Comparison of ENCODE assay signal across 8 cellular contexts in genomic region chr14:64812412-64812811, GRCh38.
A peak's percentile ranks its signal among the peaks of the same experiment; 100 is the strongest.
DNase-seq lines count a peak whose midpoint lies in the region; ATAC-seq and TF ChIP-seq lines count a peak whose summit lies in the region.

No MANE protein-coding gene starts in this region.

- no peak overlapping the region for H3K27ac Mint-ChIP-seq in Caco-2 (ENCODE audit: unreplicated experiment)
- no peak overlapping the region for H3K27ac Mint-ChIP-seq in activated T-helper 2 cell treated with anti-CD3 and anti-CD28 coated beads, Interferon-gamma antibody, Interleukin-2, Interleukin-4, amounts not matched to agents 10 μg/mL and 5 μg/mL and 100 μg/mL, durations not matched to agents 14 hours and 24 hours and 36 hours

- peak overlapping the region; percentile 3 for H3K4me3 Mint-ChIP-seq in Caco-2 (ENCODE audit: unreplicated experiment)
- H3K4me3 Mint-ChIP-seq in activated T-helper 2 cell treated with anti-CD3 and anti-CD28 coated beads, Interferon-gamma antibody, Interleukin-2, Interleukin-4, amounts not matched to agents 10 μg/mL and 5 μg/mL and 100 μg/mL, durations not matched to agents 14 hours and 24 hours and 36 hours (ENCODE audit: low read depth), result no peak overlapping the region

- DNase-seq in Caco-2 (peak; percentile 71 to 72), NCI-H1105 (lab: John Stamatoyannopoulos, UW) (peak; percentile 89), lung (ENCODE audit: low spot score) (peak; percentile 58), pons (ENCODE audit: low spot score) (no peak), cerebellar cortex (ENCODE audit: low spot score) (no peak), foreskin melanocyte (no peak)
- DNase-seq in activated CD4-positive, alpha-beta T cell treated with anti-CD3 and anti-CD28 coated beads for 48 hours, result peak; percentile 37
- no peak for DNase-seq in activated T-helper 2 cell treated with anti-CD3 and anti-CD28 coated beads, Interferon-gamma antibody, Interleukin-2, Interleukin-4, amounts not matched to agents 10 μg/mL and 5 μg/mL and 100 μg/mL, durations not matched to agents 14 hours and 24 hours and 36 hours (ENCODE audit: low spot score)

- H3K9me3 ChIP-seq in Caco-2 (no peaks in the 10 kb centered on the region), lung (ENCODE audit: control insufficient read depth in 2 of 2, insufficient read depth in 1 of 2, low read length in 1 of 2) (peaks cover 0 to 1% of the 10 kb centered on the region in 2 donors)

- no peaks in the 10 kb centered on the region for H3K9me3 Mint-ChIP-seq in Caco-2 (ENCODE audit: unreplicated experiment)
- no peaks in the 10 kb centered on the region for H3K9me3 Mint-ChIP-seq in activated T-helper 2 cell treated with anti-CD3 and anti-CD28 coated beads, Interferon-gamma antibody, Interleukin-2, Interleukin-4, amounts not matched to agents 10 μg/mL and 5 μg/mL and 100 μg/mL, durations not matched to agents 14 hours and 24 hours and 36 hours

- TF ChIP-seq CTCF in Caco-2 (IDR thresholded peaks at IDR 0.05; ENCODE audit: insufficient read depth in 1 of 2, low read depth in 1 of 2, low read length in 1 of 2, severe bottlenecking in 1 of 2, unreplicated experiment in 1 of 2) (no peak), lung (IDR thresholded peaks at IDR 0.05; ENCODE audit: control extremely low read depth, extremely low read depth) (no peak)

- no peaks in the 10 kb centered on the region for H3K36me3 Mint-ChIP-seq in Caco-2 (ENCODE audit: insufficient read depth, unreplicated experiment)
- no peaks in the 10 kb centered on the region for H3K36me3 Mint-ChIP-seq in activated T-helper 2 cell treated with anti-CD3 and anti-CD28 coated beads, Interferon-gamma antibody, Interleukin-2, Interleukin-4, amounts not matched to agents 10 μg/mL and 5 μg/mL and 100 μg/mL, durations not matched to agents 14 hours and 24 hours and 36 hours (ENCODE audit: low read depth)

- WGBS in lung, 2 donors, result 50 to 67% methylated on average over 8 of the region's 8 CpGs

- H3K27ac ChIP-seq in lung (ENCODE audit: low read depth in 1 of 2, low read length in 1 of 2), result no peak overlapping the region

- BruUV-seq in Caco-2 (replicated peaks; lab: Mats Ljungman, UMichigan), result no TSS peak

- intact Hi-C loops in Caco-2 (cut with micrococcal nuclease; ENCODE audit: unreplicated experiment), result no loop called here
- intact Hi-C loops in activated T-helper 2 cell treated with anti-CD3 and anti-CD28 coated beads, Interferon-gamma antibody, Interleukin-2, Interleukin-4, amounts not matched to agents 10 μg/mL and 5 μg/mL and 100 μg/mL, durations not matched to agents 14 hours and 24 hours and 36 hours (cut with micrococcal nuclease), result no loop called here

- H3K4me1 Mint-ChIP-seq in Caco-2 (ENCODE audit: low read depth, unreplicated experiment), result no peaks in the 10 kb centered on the region
- H3K4me1 Mint-ChIP-seq in activated T-helper 2 cell treated with anti-CD3 and anti-CD28 coated beads, Interferon-gamma antibody, Interleukin-2, Interleukin-4, amounts not matched to agents 10 μg/mL and 5 μg/mL and 100 μg/mL, durations not matched to agents 14 hours and 24 hours and 36 hours (ENCODE audit: low read depth), result peaks cover 3% of the 10 kb centered on the region

- H3K27me3 ChIP-seq in Caco-2 (replicated peaks; ENCODE audit: control insufficient read depth, insufficient read depth, low read length) (no peaks in the 10 kb centered on the region), lung (ENCODE audit: control insufficient read depth, insufficient read depth) (no peaks in the 10 kb centered on the region)

- H3K4me1 ChIP-seq in Caco-2, result no peaks in the 10 kb centered on the region; the same call in 1 of the 2 replicates
- peaks cover 3 to 7% of the 10 kb centered on the region in 2 donors for H3K4me1 ChIP-seq in lung (ENCODE audit: control insufficient read depth in 2 of 2, insufficient read depth in 2 of 2, low read length in 2 of 2)

- POLR2A ChIA-PET in Caco-2 (lab: Charles Lee), result interaction anchor here (0.5 kb wide), 1 partner anchor 89 kb away, joined by 4 read pairs; no protein-coding TSS in a partner anchor

- CTCF ChIA-PET in Caco-2 (lab: Charles Lee), result interaction anchor here (2.0 kb wide), 1 partner anchor 11 kb away, joined by 10 read pairs; no protein-coding TSS in a partner anchor

- H3K27me3 Mint-ChIP-seq in Caco-2 (ENCODE audit: insufficient read depth, unreplicated experiment), result peaks cover 4% of the 10 kb centered on the region
- H3K27me3 Mint-ChIP-seq in activated T-helper 2 cell treated with anti-CD3 and anti-CD28 coated beads, Interferon-gamma antibody, Interleukin-2, Interleukin-4, amounts not matched to agents 10 μg/mL and 5 μg/mL and 100 μg/mL, durations not matched to agents 14 hours and 24 hours and 36 hours (ENCODE audit: low read depth), result peaks cover 43% of the 10 kb centered on the region

- no peaks in the 10 kb centered on the region for H3K36me3 ChIP-seq in Caco-2 (ENCODE audit: control insufficient read depth, insufficient read depth, low read length)
- H3K36me3 ChIP-seq in lung (ENCODE audit: control insufficient read depth in 2 of 2, insufficient read depth in 2 of 2, low read length in 2 of 2), result no peaks in the 10 kb centered on the region

- peak; percentile 72 for ATAC-seq in lung (ENCODE audit: insufficient read depth, low FRiP score)

- H3K4me3 ChIP-seq in Caco-2 (ENCODE audit: low read depth, low read length) (no peak overlapping the region), lung (no peak overlapping the region)

Comparison
In these comparisons a context has a peak if more than half of its experiments do, and no peak if none do; other contexts are left out.
1. DNase-seq: peak in Caco-2 (2 of 2), NCI-H1105 (single experiment), activated CD4-positive, alpha-beta T cell treated with anti-CD3 and anti-CD28 coated beads for 48 hours (single experiment) and lung (single experiment); none in pons (single experiment), activated T-helper 2 cell treated with anti-CD3 and anti-CD28 coated beads, Interferon-gamma antibody, Interleukin-2, Interleukin-4, amounts not matched to agents 10 μg/mL and 5 μg/mL and 100 μg/mL, durations not matched to agents 14 hours and 24 hours and 36 hours (single experiment), cerebellar cortex (single experiment) and foreskin melanocyte (single experiment).